2 cellular contexts compared by ENCODE assay signal in genomic region chr21:45011426-45011825, GRCh38.
TF ChIP-seq lines count a peak whose summit lies in the region.

No MANE protein-coding gene starts in this region.

TF ChIP-seq in SK-N-SH, 30 proteins besides CTCF, POLR2A, EP300 and RAD21 (continued from another document):
- TF ChIP-seq USF2 (IDR thresholded peaks at IDR 0.05; ENCODE audit: borderline replicate concordance, low read depth, low read length) (no peak), YY1 (IDR thresholded peaks at IDR 0.05; ENCODE audit: low read depth) (no peak), MAX (IDR thresholded peaks at IDR 0.05; ENCODE audit: low read depth) (no peak), EZH2phosphoT487 (IDR thresholded peaks at IDR 0.05; ENCODE audit: borderline replicate concordance, low read depth) (no peak), REST (IDR thresholded peaks at IDR 0.05; ENCODE audit: low read depth, low read length) (no peak), FOXJ3 (CRISPR knock-in tag; IDR thresholded peaks at IDR 0.05) (no peak), SMC3 (IDR thresholded peaks at IDR 0.05; ENCODE audit: low read depth, low read length) (no peak), IRF3 (IDR thresholded peaks at IDR 0.05; ENCODE audit: low read depth, low read length) (no peak), PBX3 (IDR thresholded peaks at IDR 0.05) (no peak), TCF12 (IDR thresholded peaks at IDR 0.05) (no peak), POLR2AphosphoS5 (IDR thresholded peaks at IDR 0.05; ENCODE audit: low read depth, low read length) (no peak), RXRA (IDR thresholded peaks at IDR 0.05; ENCODE audit: borderline replicate concordance, low read depth) (no peak), MEF2A (IDR thresholded peaks at IDR 0.05; ENCODE audit: borderline replicate concordance, low read depth) (no peak), RCOR1 (IDR thresholded peaks at IDR 0.05; ENCODE audit: low read length) (no peak)
TF ChIP-seq in SK-N-SH: peak in this region for 0.

TF ChIP-seq in SK-N-SH treated with all-trans-retinoic acid at 6 μM for 48 hours, 23 proteins besides CTCF, POLR2A, EP300 and RAD21 (continued from another document):
- no peak for TF ChIP-seq POU6F1 (CRISPR knock-in tag; IDR thresholded peaks at IDR 0.05; ENCODE audit: borderline replicate concordance, low read depth)
- TF ChIP-seq CSDC2 (CRISPR knock-in tag; IDR thresholded peaks at IDR 0.05): no peak
- no peak for TF ChIP-seq PPARA (CRISPR knock-in tag; IDR thresholded peaks at IDR 0.05; ENCODE audit: borderline replicate concordance)
- TF ChIP-seq BACH2 (CRISPR knock-in tag; IDR thresholded peaks at IDR 0.05; ENCODE audit: borderline replicate concordance): no peak
- TF ChIP-seq ISL1 (CRISPR knock-in tag; IDR thresholded peaks at IDR 0.05): no peak
- no peak for TF ChIP-seq CSRNP3 (CRISPR knock-in tag; IDR thresholded peaks at IDR 0.05)
